In the genomic region with DNA sequence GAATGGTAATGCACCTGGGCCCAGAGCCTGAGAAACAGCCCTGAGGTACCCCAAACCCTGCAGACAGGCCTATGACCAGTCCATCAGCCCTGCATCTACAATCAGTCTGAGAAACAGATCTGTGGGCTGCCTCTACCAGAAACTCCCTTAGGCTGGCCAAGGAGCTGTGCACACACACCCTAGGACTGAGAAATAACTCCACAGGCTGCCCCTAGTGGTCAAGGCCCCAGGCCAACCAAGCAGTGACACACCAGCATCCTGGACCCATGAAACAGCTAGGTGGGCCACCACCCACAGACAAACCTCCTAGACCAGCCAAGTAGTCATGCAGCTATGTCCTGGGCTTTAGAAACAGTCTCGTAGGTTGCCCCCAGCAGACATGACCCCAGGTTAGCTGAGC, we compare ENCODE assay signal across 19 cellular contexts.
DNase-seq lines count a peak whose midpoint lies in the region; ATAC-seq and TF ChIP-seq lines count a peak whose summit lies in the region.
"Had no signal": no experiment of that assay in that cellular context is flagged by ENCODE, and none has a peak within 500 bp of the region (broad histone marks: within the 10 kb centered on the region; RNA-seq: fewer than 3 reads in every experiment).

No MANE protein-coding gene starts in this region.

- no peaks in the 10 kb centered on the region for H3K36me3 Mint-ChIP-seq in neural progenitor cell

- no peaks in the 10 kb centered on the region for H3K4me1 Mint-ChIP-seq in neural progenitor cell

- no peaks in the 10 kb centered on the region for H3K27me3 ChIP-seq in neural progenitor cell
- H3K27me3 ChIP-seq: Peyer's patch, tibial artery had no signal

- TF ChIP-seq CTCF in HFF-Myc (IDR thresholded peaks at IDR 0.05; ENCODE audit: low read depth, low read length, missing control alignments), result peak; percentile 38
- TF ChIP-seq CTCF in astrocyte of the spinal cord (IDR thresholded peaks at IDR 0.05; ENCODE audit: low read depth, low read length), result peak; percentile 10
- peak; percentile 21 for TF ChIP-seq CTCF in neural progenitor cell (IDR thresholded peaks at IDR 0.05)

- no peaks in the 10 kb centered on the region for H3K36me3 ChIP-seq in neural progenitor cell
- H3K36me3 ChIP-seq: Peyer's patch, tibial artery had no signal

- H3K4me3 ChIP-seq in HFF-Myc (replicated peaks; ENCODE audit: low read depth, low read length) (no peak overlapping the region), astrocyte of the spinal cord (ENCODE audit: low read depth, low read length) (no peak overlapping the region), neural progenitor cell (no peak overlapping the region)
- H3K4me3 ChIP-seq: Peyer's patch, tibial artery had no signal

- no peak overlapping the region for H3K27ac Mint-ChIP-seq in neural progenitor cell
- H3K27ac Mint-ChIP-seq: CD4-positive, alpha-beta T cell had no signal

- ATAC-seq in HG02623 (IDR thresholded peaks at IDR 0.05; ENCODE audit: unreplicated experiment), result no peak
- ATAC-seq in GM21528 (IDR thresholded peaks at IDR 0.05; ENCODE audit: low FRiP score, unreplicated experiment), result no peak
- ATAC-seq: left cardiac atrium, sciatic nerve had no signal

- no peaks in the 10 kb centered on the region for H3K27me3 Mint-ChIP-seq in neural progenitor cell (ENCODE audit: insufficient read depth, low read depth)

- H4K20me1 ChIP-seq in neural progenitor cell (ENCODE audit: low read depth), result no peaks in the 10 kb centered on the region

- no peaks in the 10 kb centered on the region for H3F3A ChIP-seq in neural progenitor cell (ENCODE audit: low read depth)

- H2AFZ ChIP-seq in neural progenitor cell (replicated peaks), result no peak overlapping the region

- in situ Hi-C loops in astrocyte of the spinal cord (cut with HindIII; ENCODE audit: low sequenced_read_pairs), result no loop called here

- H3K4me1 ChIP-seq in neural progenitor cell, result peaks cover under 1% of the 10 kb centered on the region
- H3K4me1 ChIP-seq: Peyer's patch, tibial artery had no signal

- peaks cover 5% of the 10 kb centered on the region for H3K9me3 Mint-ChIP-seq in neural progenitor cell

- no peak overlapping the region for H3K27ac ChIP-seq in neural progenitor cell
- H3K27ac ChIP-seq: Peyer's patch, tibial artery had no signal

- no peak overlapping the region for H3K4me3 Mint-ChIP-seq in neural progenitor cell
- H3K4me3 Mint-ChIP-seq: CD4-positive, alpha-beta T cell had no signal

- no peaks in the 10 kb centered on the region for H3K79me2 ChIP-seq in neural progenitor cell (ENCODE audit: low read depth)

- no peak overlapping the region for H3K9ac ChIP-seq in neural progenitor cell

- H3K4me2 ChIP-seq in neural progenitor cell, result no peak overlapping the region

- no peaks in the 10 kb centered on the region for H3K9me3 ChIP-seq in neural progenitor cell (ENCODE audit: low read depth)
- H3K9me3 ChIP-seq: Peyer's patch, tibial artery had no signal

- DNase-seq in ELR (ENCODE audit: low read depth), result peak; percentile 8
- DNase-seq in HFF-Myc (ENCODE audit: extremely low read depth, low read depth), result no peak
- DNase-seq in astrocyte of the spinal cord (ENCODE audit: low read depth, low spot score), result no peak
- DNase-seq in neural progenitor cell (ENCODE audit: low spot score), result no peak
- DNase-seq in NCI-H226, result no peak
- DNase-seq in NCI-H345 (lab: John Stamatoyannopoulos, UW), result no peak
- DNase-seq: activated CD4-positive, CD25-positive, alpha-beta regulatory T cell; activated effector memory CD4-positive, alpha-beta T cell treated with Interleukin-2 at 50 U/mL for 16 hours; CD4-positive, alpha-beta T cell; DMS79 treated with DMSO at 0.1 percent for 48 hours; glutamatergic neuron; left cardiac atrium; NCI-H1930; Peyer's patch; T-helper 1 cell; tibial artery had no signal
